21 cellular contexts compared by ENCODE assay signal in the genomic region with DNA sequence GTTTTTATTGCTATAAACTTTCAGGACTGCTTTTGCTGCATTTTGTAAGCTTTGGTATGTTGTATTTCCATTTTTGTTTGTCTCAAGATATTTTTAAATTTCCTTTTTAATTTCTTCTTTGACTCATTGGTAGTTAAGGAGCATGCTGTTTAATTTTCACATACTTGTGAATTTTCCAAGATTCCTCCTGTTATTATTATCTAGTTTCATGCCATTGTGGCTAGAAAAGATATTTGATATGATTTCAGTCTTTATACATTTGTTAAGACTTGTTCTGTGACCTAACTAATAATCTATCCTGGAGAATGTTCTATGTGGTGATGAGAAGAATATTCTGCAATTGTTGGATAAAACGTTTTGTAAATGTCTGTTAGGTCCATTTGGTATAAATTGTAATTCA.
DNase-seq lines count a peak whose midpoint lies in the region; ATAC-seq, FAIRE-seq and TF ChIP-seq lines count a peak whose summit lies in the region.
"Had no signal": no experiment of that assay in that cellular context is flagged by ENCODE, and none has a peak within 500 bp of the region (broad histone marks: within the 10 kb centered on the region; RNA-seq: fewer than 3 reads in every experiment).

No MANE protein-coding gene starts in this region.

- TF ChIP-seq CTCF in AG09319 (IDR thresholded peaks at IDR 0.05; ENCODE audit: low read depth, low read length) (no peak), bronchial epithelial cell (IDR thresholded peaks at IDR 0.05; ENCODE audit: insufficient read depth, low read length, severe bottlenecking) (no peak), fibroblast of villous mesenchyme (IDR thresholded peaks at IDR 0.05; ENCODE audit: insufficient read depth, low read depth, low read length) (no peak)

- no peak for ATAC-seq in SK-N-SH treated with all-trans-retinoic acid at 6 μM for 48 hours
- ATAC-seq: CD8-positive, alpha-beta T cell had no signal

- DNase-seq in AG09319 (ENCODE audit: extremely low read depth, low read depth) (peak; percentile 10), GM04504 (ENCODE audit: low read depth) (peak; percentile 2), bronchial epithelial cell (ENCODE audit: low read depth) (peak; percentile 15), fibroblast of villous mesenchyme (ENCODE audit: low read depth) (peak; percentile 11), HuH-7.5 (ENCODE audit: low spot score) (no peak), HPDE6-E6E7 (ENCODE audit: extremely low spot score) (no peak)
- DNase-seq: Calu3; CD8-positive, alpha-beta T cell; DMS53; HCEC 1CT; NCI-H1092 treated with DMSO at 0.1 percent for 48 hours; NCI-H146; NCI-H2029 treated with DMSO at 0.1 percent for 48 hours; NCI-H2171; NCI-H69; Peyer's patch had no signal

- peaks cover 2% of the 10 kb centered on the region for H3K36me3 ChIP-seq in bronchial epithelial cell (ENCODE audit: control insufficient read depth, insufficient read depth, low read length)
- H3K36me3 ChIP-seq: SJSA1 had no signal

- no peak for FAIRE-seq in bronchial epithelial cell (lab: Jason Lieb, UNC)
- FAIRE-seq: K562 had no signal

- H3K4me3 ChIP-seq in bronchial epithelial cell (ENCODE audit: low read depth, low read length) (no peak overlapping the region), fibroblast of villous mesenchyme (ENCODE audit: low read depth, low read length) (no peak overlapping the region)
- H3K4me3 ChIP-seq: BLaER1, GM23338, K562, Peyer's patch, SJSA1 had no signal

- H3K27me3 ChIP-seq in bronchial epithelial cell (ENCODE audit: control insufficient read depth, insufficient read depth, low read length), result no peaks in the 10 kb centered on the region
- H3K27me3 ChIP-seq: BLaER1, Peyer's patch, SJSA1 had no signal

TF ChIP-seq in SK-N-SH treated with all-trans-retinoic acid at 6 μM for 48 hours, 23 proteins besides CTCF, POLR2A, EP300 and RAD21:
- TF ChIP-seq, protein P1, sequence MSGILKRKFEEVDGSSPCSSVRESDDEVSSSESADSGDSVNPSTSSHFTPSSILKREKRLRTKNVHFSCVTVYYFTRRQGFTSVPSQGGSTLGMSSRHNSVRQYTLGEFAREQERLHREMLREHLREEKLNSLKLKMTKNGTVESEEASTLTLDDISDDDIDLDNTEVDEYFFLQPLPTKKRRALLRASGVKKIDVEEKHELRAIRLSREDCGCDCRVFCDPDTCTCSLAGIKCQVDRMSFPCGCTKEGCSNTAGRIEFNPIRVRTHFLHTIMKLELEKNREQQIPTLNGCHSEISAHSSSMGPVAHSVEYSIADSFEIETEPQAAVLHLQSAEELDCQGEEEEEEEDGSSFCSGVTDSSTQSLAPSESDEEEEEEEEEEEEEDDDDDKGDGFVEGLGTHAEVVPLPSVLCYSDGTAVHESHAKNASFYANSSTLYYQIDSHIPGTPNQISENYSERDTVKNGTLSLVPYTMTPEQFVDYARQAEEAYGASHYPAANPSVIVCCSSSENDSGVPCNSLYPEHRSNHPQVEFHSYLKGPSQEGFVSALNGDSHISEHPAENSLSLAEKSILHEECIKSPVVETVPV (CRISPR knock-in tag; IDR thresholded peaks at IDR 0.05), result no peak
- TF ChIP-seq OSR1 (CRISPR knock-in tag; IDR thresholded peaks at IDR 0.05) (no peak), ZFP30 (CRISPR knock-in tag; IDR thresholded peaks at IDR 0.05) (no peak), PPARA (CRISPR knock-in tag; IDR thresholded peaks at IDR 0.05; ENCODE audit: borderline replicate concordance) (no peak), RARB (CRISPR knock-in tag; IDR thresholded peaks at IDR 0.05) (no peak), TCF4 (CRISPR knock-in tag; IDR thresholded peaks at IDR 0.05; ENCODE audit: borderline replicate concordance) (no peak), ISL1 (CRISPR knock-in tag; IDR thresholded peaks at IDR 0.05) (no peak), CSDC2 (CRISPR knock-in tag; IDR thresholded peaks at IDR 0.05) (no peak), SNAI2 (CRISPR knock-in tag; IDR thresholded peaks at IDR 0.05) (no peak), ZC3H10 (CRISPR knock-in tag; IDR thresholded peaks at IDR 0.05) (no peak), GLIS3 (CRISPR knock-in tag; IDR thresholded peaks at IDR 0.05) (no peak), ZNF70 (CRISPR knock-in tag; IDR thresholded peaks at IDR 0.05) (no peak)

Comparison
In these comparisons a context has a peak if more than half of its experiments do, and no peak if none do; other contexts are left out.
1. DNase-seq: peak in AG09319 (single experiment), GM04504 (single experiment), bronchial epithelial cell (single experiment) and fibroblast of villous mesenchyme (single experiment); none in HuH-7.5 (single experiment) and HPDE6-E6E7 (single experiment).